ENCODE assay signal across 7 cellular contexts in the genomic region with DNA sequence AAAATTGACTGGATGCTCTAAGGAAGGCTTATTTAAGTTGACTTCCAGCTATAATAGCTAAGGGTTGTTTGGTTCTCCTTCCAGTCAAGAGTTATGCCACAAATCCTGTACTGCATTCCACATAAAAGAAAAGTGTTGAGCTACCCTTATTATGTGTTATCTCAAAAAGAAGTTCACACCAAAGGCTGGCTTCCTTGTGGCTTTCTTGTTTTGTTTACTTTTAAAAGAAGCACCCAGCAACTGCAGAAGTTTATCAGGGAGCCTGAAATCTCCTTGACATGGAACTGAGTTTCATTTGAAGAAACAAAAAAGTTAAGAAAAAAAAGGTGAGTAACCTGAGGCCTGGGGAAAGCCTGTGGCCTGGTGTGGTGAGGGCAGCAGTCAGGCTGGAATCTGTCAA.
"Had no signal": no experiment of that assay in that cellular context is flagged by ENCODE, and none has a peak within 500 bp of the region (broad histone marks: within the 10 kb centered on the region; RNA-seq: fewer than 3 reads in every experiment).

No MANE protein-coding gene starts in this region.

- ATAC-seq: HCT116, K562 had no signal

- H3K27ac ChIP-seq: GM23248 had no signal

- H3K4me3 ChIP-seq: GM23248, HAP-1, K562 had no signal

- H3K9ac ChIP-seq: GM23248 had no signal

- H2AFZ ChIP-seq: GM23248 had no signal

- DNase-seq: GM23248, GOT3, H7, IMR-90 had no signal

- H3K9me3 ChIP-seq: HAP-1 had no signal

- H3K36me3 ChIP-seq: HAP-1 had no signal
